In the genomic region with DNA sequence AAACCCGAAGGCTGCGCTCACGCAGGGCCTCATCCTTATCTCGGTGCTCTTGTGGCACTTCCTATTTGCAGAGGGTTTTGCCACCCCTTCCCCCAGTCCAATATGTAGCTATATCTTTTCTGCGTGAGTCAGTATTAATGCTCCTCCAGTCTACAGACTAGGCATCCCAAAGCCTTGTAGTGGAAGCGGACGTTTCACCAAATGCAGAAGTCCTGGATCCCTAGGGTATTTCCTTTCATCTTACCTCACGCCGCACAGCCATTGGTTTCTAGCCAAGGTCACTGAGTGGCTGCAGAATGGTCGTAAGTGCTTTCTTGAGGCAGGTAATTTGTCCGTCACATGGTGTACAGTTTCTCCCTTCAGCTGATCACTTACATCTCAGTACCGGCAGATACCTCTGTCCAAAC, we compare ENCODE assay signal across 9 cellular contexts. TPM values are rescaled to one million over a fixed set of nuclear protein-coding genes. Genes with fewer than 3 reads are reported as not detected.
A peak's percentile ranks its signal among the peaks of the same experiment; 100 is the strongest.
DNase-seq lines count a peak whose midpoint lies in the region; ATAC-seq and TF ChIP-seq lines count a peak whose summit lies in the region.
"Not testable (repeated sequence)": the region's sequence is repeated elsewhere in the genome, so short reads cannot be mapped to it uniquely, and the experiment has no call there.
"Had no signal": no experiment of that assay in that cellular context is flagged by ENCODE, and none has a peak within 500 bp of the region (broad histone marks: within the 10 kb centered on the region; RNA-seq: fewer than 3 reads in every experiment).

No MANE protein-coding gene starts in this region.

- peaks cover 39% of the 10 kb centered on the region for H3K4me1 Mint-ChIP-seq in CD14-positive monocyte
- H3K4me1 Mint-ChIP-seq in activated T-helper 17 cell treated with anti-CD3 and anti-CD28 coated beads, Interleukin-2, amount 50 U/mL, for 72 hours = not testable (repeated sequence)

- H3K9ac ChIP-seq in HUES48 (ENCODE audit: low read depth, low read length) (peak overlapping the region; percentile 94), OCI-LY3 (ENCODE audit: low read length) (peak overlapping the region; percentile 99), liver (ENCODE audit: low read depth in 1 of 2, low read length in 2 of 2) (peak overlapping the region; percentile 78 to 89)

- peak overlapping the region; percentile 93 to 99 (median 97) for H3K27ac Mint-ChIP-seq in CD14-positive monocyte
- peak overlapping the region; percentile 92 for H3K27ac Mint-ChIP-seq in activated T-helper 17 cell treated with anti-CD3 and anti-CD28 coated beads, Interleukin-2, amount 50 U/mL, for 72 hours

- DNase-seq in CD14-positive monocyte (ENCODE audit: low spot score) = peak; percentile 72
- DNase-seq in epithelial cell of proximal tubule (ENCODE audit: low read depth) = not testable (repeated sequence)

- not testable (repeated sequence) for H2AFZ ChIP-seq in OCI-LY3 (ENCODE audit: low read depth, low read length)

- H3K4me3 ChIP-seq in HUES48 (ENCODE audit: low read depth, low read length) (peak overlapping the region; percentile 68), OCI-LY3 (ENCODE audit: low read length) (peak overlapping the region; percentile 91), epithelial cell of proximal tubule (ENCODE audit: low read depth, low read length) (peak overlapping the region; percentile 81), liver (ENCODE audit: low read depth in 1 of 3, low read length in 3 of 3) (peak overlapping the region; percentile 83 to 91 (median 90)), skin epidermis (peak overlapping the region; percentile 55 to 93 (median 79))

- under 1% methylated on average over 12 of the region's 12 CpGs for WGBS in liver

- H3K36me3 Mint-ChIP-seq in CD14-positive monocyte = peaks cover 7 to 12% of the 10 kb centered on the region in 2 donors
- peaks cover 53% of the 10 kb centered on the region for H3K36me3 Mint-ChIP-seq in activated T-helper 17 cell treated with anti-CD3 and anti-CD28 coated beads, Interleukin-2, amount 50 U/mL, for 72 hours (ENCODE audit: low read depth)

- H3K79me2 ChIP-seq in OCI-LY3 (ENCODE audit: low read length) = peaks cover 61% of the 10 kb centered on the region

- not testable (repeated sequence) for H3K9me3 Mint-ChIP-seq in CD14-positive monocyte; activated T-helper 17 cell treated with anti-CD3 and anti-CD28 coated beads, Interleukin-2, amount 50 U/mL, for 72 hours

- intact Hi-C loops in CD14-positive monocyte (cut with micrococcal nuclease) = loop anchor here in 1 of 2 donors (5.0 to 10.0 kb wide), 2 partner anchors 45 to 798 kb away; a partner anchor contains a TSS

- not testable (repeated sequence) for H3K9me3 ChIP-seq in HUES48 (ENCODE audit: control insufficient read depth, insufficient read depth, low read length); OCI-LY3 (ENCODE audit: insufficient read depth, low read length); liver (ENCODE audit: control insufficient read depth in 4 of 4, low read length in 3 of 4)

- H3K27me3 ChIP-seq in HUES48 (ENCODE audit: control insufficient read depth, insufficient read depth, low read length); OCI-LY3 (ENCODE audit: low read depth, low read length); liver (ENCODE audit: control insufficient read depth in 4 of 4, insufficient read depth in 4 of 4, low read length in 3 of 4): not testable (repeated sequence)

- peaks cover 44% of the 10 kb centered on the region for H4K20me1 ChIP-seq in OCI-LY3 (ENCODE audit: insufficient read depth, low read length)

- H3K4me2 ChIP-seq in OCI-LY3 (ENCODE audit: low read length) = peak overlapping the region; percentile 82

- peak overlapping the region; percentile 88 to 92 for H3K4me3 Mint-ChIP-seq in CD14-positive monocyte
- H3K4me3 Mint-ChIP-seq in activated T-helper 17 cell treated with anti-CD3 and anti-CD28 coated beads, Interleukin-2, amount 50 U/mL, for 72 hours = peak overlapping the region; percentile 98

- H3K4me1 ChIP-seq in HUES48 (ENCODE audit: control insufficient read depth, insufficient read depth, low read length) = not testable (repeated sequence)
- H3K4me1 ChIP-seq in OCI-LY3 (ENCODE audit: low read length) (peaks cover 49% of the 10 kb centered on the region), liver (ENCODE audit: control insufficient read depth in 4 of 4, insufficient read depth in 4 of 4, low read length in 3 of 4) (peaks cover 13 to 28% (median 24%) of the 10 kb centered on the region in 4 donors)

- TF ChIP-seq CTCF in CD14-positive monocyte (IDR thresholded peaks at IDR 0.05); OCI-LY3 (IDR thresholded peaks at IDR 0.05; ENCODE audit: low read depth, low read length); epithelial cell of proximal tubule (conservative IDR thresholded peaks at IDR 0.05; ENCODE audit: low read depth, low read length); liver (IDR thresholded peaks at IDR 0.05; ENCODE audit: low read depth, low read length, missing input control): not testable (repeated sequence)

- ATAC-seq in GM21447 (IDR thresholded peaks at IDR 0.05; ENCODE audit: unreplicated experiment) = peak; percentile 20
- peak; percentile 48 for ATAC-seq in activated T-helper 17 cell treated with anti-CD3 and anti-CD28 coated beads, Interleukin-2, amount 50 U/mL, for 72 hours (replicated peaks)

- H3K27me3 Mint-ChIP-seq in CD14-positive monocyte (ENCODE audit: low read depth in 3 of 3); activated T-helper 17 cell treated with anti-CD3 and anti-CD28 coated beads, Interleukin-2, amount 50 U/mL, for 72 hours: not testable (repeated sequence)

- H3K27ac ChIP-seq in HUES48 (ENCODE audit: low read depth, low read length) (peak overlapping the region; percentile 94), OCI-LY3 (ENCODE audit: low read length) (peak overlapping the region; percentile 82), liver (ENCODE audit: low read depth in 1 of 2, low read length in 2 of 2) (peak overlapping the region; percentile 93 to 98), skin epidermis (peak overlapping the region; percentile 65 to 99 (median 95))

- TF ChIP-seq RAD21 in liver (IDR thresholded peaks at IDR 0.05) = not testable (repeated sequence)

- peaks cover 22% of the 10 kb centered on the region for H3K36me3 ChIP-seq in HUES48 (ENCODE audit: control insufficient read depth, insufficient read depth, low read length)
- H3K36me3 ChIP-seq in OCI-LY3 (replicated peaks; ENCODE audit: low read depth, low read length) = peaks cover 16% of the 10 kb centered on the region
- not testable (repeated sequence) for H3K36me3 ChIP-seq in liver (ENCODE audit: control insufficient read depth in 4 of 4, insufficient read depth in 3 of 4, low read depth in 1 of 4, low read length in 3 of 4)

RNA-seq across cellular contexts. Expression of a gene that starts 0.7 kb away (rescaled TPM):
- polyA plus RNA-seq in CD14-positive monocyte (100 to 1,000 TPM; 195 to 305 TPM), liver (100 to 1,000 TPM; 159 to 328 TPM)
- total RNA-seq in activated T-helper 17 cell treated with anti-CD3 and anti-CD28 coated beads, Interleukin-2, amount 50 U/mL, for 72 hours = 100 to 1,000 TPM; 193 to 253 TPM
- total RNA-seq in epithelial cell of proximal tubule (216 and 243 TPM in 2 replicates), liver (100 to 1,000 TPM; 109 to 272 TPM)

RNA-seq across cellular contexts. Expression of a gene that starts 29.9 kb away (rescaled TPM):
- polyA plus RNA-seq in CD14-positive monocyte (1 to 10 TPM in 1 of 2 donors, under 1 TPM in 1; 0.29 to 1.2 TPM), liver (1 to 10 TPM in 1 of 2 donors, under 1 TPM in 1; 0.74 to 1.4 TPM)
- total RNA-seq in activated T-helper 17 cell treated with anti-CD3 and anti-CD28 coated beads, Interleukin-2, amount 50 U/mL, for 72 hours = 1 to 10 TPM in 1 of 2 donors, under 1 TPM in 1; 0.54 to 1.4 TPM
- total RNA-seq in epithelial cell of proximal tubule (5.1 and 7.6 TPM in 2 replicates), liver (under 1 TPM; 0.89 to 0.92 TPM)

RNA-seq across cellular contexts. Expression of a gene that starts 45.2 kb away (rescaled TPM):
- 1,000 to 10,000 TPM; 2,483 to 3,135 TPM for polyA plus RNA-seq in CD14-positive monocyte
- 100 to 1,000 TPM; 521 to 550 TPM for total RNA-seq in activated T-helper 17 cell treated with anti-CD3 and anti-CD28 coated beads, Interleukin-2, amount 50 U/mL, for 72 hours
- total RNA-seq in epithelial cell of proximal tubule = 621 and 1,163 TPM in 2 replicates
- 100 to 1,000 TPM; 195 to 480 TPM for total RNA-seq in liver
- 1,000 to 10,000 TPM; 1,197 to 1,329 TPM for polyA plus RNA-seq in liver

RNA-seq across cellular contexts. Expression of a gene that starts 53.1 kb away (rescaled TPM):
- polyA plus RNA-seq in CD14-positive monocyte = under 1 TPM; 0.56 to 0.70 TPM
- under 1 TPM; 0.17 to 0.24 TPM for total RNA-seq in activated T-helper 17 cell treated with anti-CD3 and anti-CD28 coated beads, Interleukin-2, amount 50 U/mL, for 72 hours
- not detected in 2 replicates for total RNA-seq in epithelial cell of proximal tubule
- total RNA-seq in liver = not detected
- polyA plus RNA-seq in liver = under 1 TPM in 1 of 2 donors, not detected in 1; 0.06 TPM
- total RNA-seq: posterior vena cava had no signal

RNA-seq across cellular contexts. Expression of a gene that starts 53.2 kb away (rescaled TPM):
- polyA plus RNA-seq in CD14-positive monocyte = not detected
- total RNA-seq in activated T-helper 17 cell treated with anti-CD3 and anti-CD28 coated beads, Interleukin-2, amount 50 U/mL, for 72 hours = under 1 TPM in 1 of 2 donors, not detected in 1; 0.28 TPM
- total RNA-seq in epithelial cell of proximal tubule = 4.0 and 8.1 TPM in 2 replicates
- under 1 TPM in 1 of 2 donors, not detected in 1; 0.65 TPM for total RNA-seq in liver
- not detected for polyA plus RNA-seq in liver
- total RNA-seq: posterior vena cava had no signal
